In genomic region chr7:45699726-45700390, GRCh38 we compare ENCODE assay signal across 23 cellular contexts.
A peak's percentile ranks its signal among the peaks of the same experiment; 100 is the strongest.
DNase-seq lines count a peak whose midpoint lies in the region; ATAC-seq and TF ChIP-seq lines count a peak whose summit lies in the region.
"Had no signal": no experiment of that assay in that cellular context is flagged by ENCODE, and none has a peak within 500 bp of the region (broad histone marks: within the 10 kb centered on the region; RNA-seq: fewer than 3 reads in every experiment).

No MANE protein-coding gene starts in this region.

- H3K27ac ChIP-seq in caudate nucleus (ENCODE audit: low read depth, low read length): peak overlapping the region; percentile 54
- H3K27ac ChIP-seq in lower lobe of right lung: peak overlapping the region; percentile 18
- no peak overlapping the region for H3K27ac ChIP-seq in tibial artery
- H3K27ac ChIP-seq: A549, brain microvascular endothelial cell, transverse colon had no signal

- H3K4me3 ChIP-seq in lower lobe of right lung: no peak overlapping the region
- no peak overlapping the region for H3K4me3 ChIP-seq in tibial artery
- H3K4me3 ChIP-seq: A549, transverse colon had no signal

- peak; percentile 24 for DNase-seq in activated effector memory CD4-positive, alpha-beta T cell treated with anti-CD3 and anti-CD28 coated beads, Interleukin-2, amount 50 U/mL, for 16 hours
- DNase-seq in activated effector memory CD4-positive, alpha-beta T cell treated with Interleukin-2 at 50 U/mL for 16 hours: no peak
- DNase-seq in caudate nucleus (lab: John Stamatoyannopoulos, UW) (no peak), lower lobe of right lung (no peak), tibial artery (peak; percentile 15 to 48), SKM-1 (lab: John Stamatoyannopoulos, UW; ENCODE audit: unreplicated experiment) (no peak), NCI-H446 treated with DMSO at 0.1 percent for 48 hours (lab: John Stamatoyannopoulos, UW) (no peak)
- DNase-seq: activated CD4-positive, alpha-beta memory T cell treated with anti-CD3 and anti-CD28 coated beads for 36 hours; activated naive CD4-positive, alpha-beta T cell treated with Interleukin-2 at 50 U/mL for 16 hours; brain microvascular endothelial cell; CD8-positive, alpha-beta memory T cell; IMR-90; naive B cell; NCI-H1092 treated with DMSO at 0.1 percent for 48 hours; NCI-H2081; NCI-H226; NCI-H748 treated with DMSO at 0.1 percent for 48 hours; occipital lobe; T1000; transverse colon had no signal

- no peaks in the 10 kb centered on the region for H3K36me3 ChIP-seq in lower lobe of right lung
- no peaks in the 10 kb centered on the region for H3K36me3 ChIP-seq in tibial artery
- H3K36me3 ChIP-seq: brain microvascular endothelial cell, transverse colon had no signal

- H3K9me3 ChIP-seq in lower lobe of right lung (no peaks in the 10 kb centered on the region), tibial artery (no peaks in the 10 kb centered on the region)
- H3K9me3 ChIP-seq: A549, transverse colon had no signal

- TF ChIP-seq CTCF in lower lobe of right lung (IDR thresholded peaks at IDR 0.05) (no peak), tibial artery (IDR thresholded peaks at IDR 0.05) (no peak)

- peaks cover 6% of the 10 kb centered on the region for H3K4me1 ChIP-seq in lower lobe of right lung
- no peaks in the 10 kb centered on the region for H3K4me1 ChIP-seq in tibial artery
- H3K4me1 ChIP-seq: A549, transverse colon had no signal

- no peak for ATAC-seq in lower lobe of right lung
- ATAC-seq in HG02884 (IDR thresholded peaks at IDR 0.05; ENCODE audit: unreplicated experiment): no peak
- ATAC-seq: A549, HCT116 had no signal

- no peaks in the 10 kb centered on the region for H3K27me3 ChIP-seq in lower lobe of right lung (ENCODE audit: low read depth)
- H3K27me3 ChIP-seq in tibial artery: peaks cover 0 to 9% of the 10 kb centered on the region in 2 donors
- H3K27me3 ChIP-seq: brain microvascular endothelial cell, transverse colon had no signal

- intact Hi-C loops in lower lobe of right lung (cut with DNase I): no loop called here
- intact Hi-C loops in tibial artery (cut with DNase I; ENCODE audit: low total_unique reads): no loop called here

Comparison
In these comparisons a context has a peak if more than half of its experiments do, and no peak if none do; other contexts are left out.
1. DNase-seq: peak in activated effector memory CD4-positive, alpha-beta T cell treated with anti-CD3 and anti-CD28 coated beads, Interleukin-2, amount 50 U/mL, for 16 hours (single experiment) and tibial artery (2 of 2); none in activated effector memory CD4-positive, alpha-beta T cell treated with Interleukin-2 at 50 U/mL for 16 hours (single experiment), caudate nucleus (0 of 61), lower lobe of right lung (single experiment), SKM-1 (single experiment) and NCI-H446 treated with DMSO at 0.1 percent for 48 hours (single experiment).
2. H3K27ac ChIP-seq: peak in caudate nucleus (single experiment) and lower lobe of right lung (single experiment); none in tibial artery (0 of 2).